ENCODE assay signal across 8 cellular contexts in the genomic region with DNA sequence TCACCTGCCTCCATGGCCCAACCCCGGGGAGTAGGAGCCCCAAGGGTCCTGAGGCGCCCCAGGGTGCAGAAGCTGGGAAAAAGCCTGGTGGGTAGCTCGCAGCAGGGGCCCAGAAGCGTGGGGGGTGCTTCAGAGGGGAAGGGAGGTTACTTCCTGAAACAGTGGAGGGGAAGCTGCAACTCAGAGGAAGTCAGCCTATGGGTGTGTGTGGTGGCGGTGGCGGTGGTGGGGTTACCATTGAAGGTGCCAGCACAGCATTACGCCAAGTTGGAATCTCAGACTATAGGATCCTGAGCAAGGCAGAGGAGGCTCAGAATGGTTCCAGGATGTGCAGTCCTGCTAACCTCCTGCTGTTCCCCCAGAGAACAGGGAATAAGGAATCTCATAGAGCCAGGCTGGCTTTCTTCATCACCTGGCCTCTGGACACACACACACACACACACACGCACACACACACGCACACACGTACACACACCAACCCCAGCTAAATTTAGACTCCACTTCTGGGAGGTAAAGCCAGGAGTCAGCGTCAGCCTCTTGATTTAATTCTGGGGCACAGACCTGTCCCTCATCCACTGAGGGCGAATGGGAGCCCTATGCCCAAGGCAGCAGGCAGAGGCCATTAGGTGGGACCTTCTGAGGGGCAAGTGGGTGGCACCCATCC. TPM values are rescaled to one million over a fixed set of nuclear protein-coding genes. Genes with fewer than 3 reads are reported as not detected.
DNase-seq lines count a peak whose midpoint lies in the region; ATAC-seq and TF ChIP-seq lines count a peak whose summit lies in the region.

No MANE protein-coding gene starts in this region.

- peak overlapping the region; percentile 79 for H3K9ac ChIP-seq in rectal smooth muscle tissue (ENCODE audit: low read length)

- intact Hi-C loops in Right ventricle myocardium inferior (cut with DNase I): no loop called here

- DNase-seq in AG09309 (ENCODE audit: low read depth): no peak
- no peak for DNase-seq in RWPE2 (ENCODE audit: low spot score)
- DNase-seq in activated naive CD4-positive, alpha-beta T cell (lab: John Stamatoyannopoulos, UW): peak in 3 of 4 experiments; percentile 21 to 67 (median 61)
- peak; percentile 90 for DNase-seq in Right ventricle myocardium inferior (ENCODE audit: missing footprints)
- no peak for DNase-seq in SK-N-DZ (ENCODE audit: low spot score)

- peak; percentile 27 for ATAC-seq in GM21526 (IDR thresholded peaks at IDR 0.05; ENCODE audit: low FRiP score, unreplicated experiment)
- peak; percentile 11; the same call in 2 of the 3 replicates for ATAC-seq in RWPE2 (ENCODE audit: low read depth)
- peak; percentile 51 for ATAC-seq in Right ventricle myocardium inferior
- ATAC-seq in HG02588 (IDR thresholded peaks at IDR 0.05; ENCODE audit: unreplicated experiment): no peak

- no peaks in the 10 kb centered on the region for H3K9me3 ChIP-seq in RWPE2 (ENCODE audit: severe bottlenecking)

- no peak for TF ChIP-seq CTCF in AG09309 (IDR thresholded peaks at IDR 0.05; ENCODE audit: control insufficient read depth, insufficient read depth, low read depth, low read length, missing control alignments)
- TF ChIP-seq CTCF in RWPE2 (IDR thresholded peaks at IDR 0.05; ENCODE audit: poor library complexity, severe bottlenecking): no peak

- H3K36me3 ChIP-seq in RWPE2 (ENCODE audit: low read depth) (peaks cover 49% of the 10 kb centered on the region), rectal smooth muscle tissue (ENCODE audit: control insufficient read depth, insufficient read depth, low read length) (peaks cover 42% of the 10 kb centered on the region)

- H3K27me3 ChIP-seq in RWPE2 (ENCODE audit: insufficient read depth, poor library complexity, severe bottlenecking) (no peaks in the 10 kb centered on the region), rectal smooth muscle tissue (ENCODE audit: control insufficient read depth, insufficient read depth, low read length) (no peaks in the 10 kb centered on the region)

- H3K27ac ChIP-seq in RWPE2 (ENCODE audit: poor library complexity, severe bottlenecking) (peak overlapping the region; percentile 76), rectal smooth muscle tissue (ENCODE audit: low read depth, low read length) (peak overlapping the region; percentile 88)

- H3K4me1 ChIP-seq in RWPE2 (ENCODE audit: insufficient read depth, poor library complexity, severe bottlenecking): no peaks in the 10 kb centered on the region
- peaks cover 9% of the 10 kb centered on the region for H3K4me1 ChIP-seq in rectal smooth muscle tissue (ENCODE audit: control insufficient read depth, insufficient read depth, low read length)

- peak overlapping the region; percentile 81 for H3K4me3 ChIP-seq in AG09309 (ENCODE audit: control insufficient read depth, low read depth, low read length)
- H3K4me3 ChIP-seq in RWPE2 (ENCODE audit: severe bottlenecking): peak overlapping the region; percentile 77
- peak overlapping the region; percentile 70 for H3K4me3 ChIP-seq in rectal smooth muscle tissue (ENCODE audit: low read length)

RNA-seq across cellular contexts. Expression of a gene that starts 1.3 kb away (rescaled TPM):
- total RNA-seq in Right ventricle myocardium inferior: 51.6 TPM
- 17.6 and 24.2 TPM in 2 replicates for polyA plus RNA-seq in SK-N-DZ (2014; cell fraction: cytosol; rRNA removed)
- polyA plus RNA-seq in SK-N-DZ (2014; cell fraction: nucleus; rRNA removed): 256 and 294 TPM in 2 replicates

RNA-seq across cellular contexts. Expression of a gene that starts 13.1 kb away (rescaled TPM):
- total RNA-seq in Right ventricle myocardium inferior: 19.3 TPM
- 16.4 and 20.1 TPM in 2 replicates for polyA plus RNA-seq in SK-N-DZ (2014; cell fraction: cytosol; rRNA removed)
- polyA plus RNA-seq in SK-N-DZ (2014; cell fraction: nucleus; rRNA removed): 31.1 and 37.9 TPM in 2 replicates

RNA-seq across cellular contexts. Expression of a gene that starts 18.1 kb away (rescaled TPM):
- 48.9 TPM for total RNA-seq in Right ventricle myocardium inferior
- polyA plus RNA-seq in SK-N-DZ (2014; cell fraction: cytosol; rRNA removed): 160 and 175 TPM in 2 replicates
- 91.7 and 108 TPM in 2 replicates for polyA plus RNA-seq in SK-N-DZ (2014; cell fraction: nucleus; rRNA removed)

RNA-seq across cellular contexts. Expression of a gene that starts 22.4 kb away (rescaled TPM):
- total RNA-seq in Right ventricle myocardium inferior: 4.9 TPM
- 138 and 168 TPM in 2 replicates for polyA plus RNA-seq in SK-N-DZ (2014; cell fraction: cytosol; rRNA removed)
- 421 and 425 TPM in 2 replicates for polyA plus RNA-seq in SK-N-DZ (2014; cell fraction: nucleus; rRNA removed)

RNA-seq across cellular contexts. Expression of a gene that starts 22.5 kb away (rescaled TPM):
- 35.3 TPM for total RNA-seq in Right ventricle myocardium inferior
- 11.9 and 13.8 TPM in 2 replicates for polyA plus RNA-seq in SK-N-DZ (2014; cell fraction: cytosol; rRNA removed)
- 12.8 and 20.9 TPM in 2 replicates for polyA plus RNA-seq in SK-N-DZ (2014; cell fraction: nucleus; rRNA removed)

Comparison
In these comparisons a context has a peak if more than half of its experiments do, and no peak if none do; other contexts are left out.
1. DNase-seq: peak in activated naive CD4-positive, alpha-beta T cell (3 of 4) and Right ventricle myocardium inferior (single experiment); none in AG09309 (single experiment), RWPE2 (single experiment) and SK-N-DZ (single experiment).
2. Peak in every context shown above with its lines, with median percentiles within 50 percentile points of each other: H3K4me3 ChIP-seq.